Comparison of ENCODE assay signal across 9 cellular contexts in genomic region chr4:165612936-165613335, GRCh38.
DNase-seq lines count a peak whose midpoint lies in the region; ATAC-seq and TF ChIP-seq lines count a peak whose summit lies in the region.
"Had no signal": no experiment of that assay in that cellular context is flagged by ENCODE, and none has a peak within 500 bp of the region (broad histone marks: within the 10 kb centered on the region; RNA-seq: fewer than 3 reads in every experiment).

No MANE protein-coding gene starts in this region.

- no peak overlapping the region for H4K8ac ChIP-seq in neuronal stem cell (ENCODE audit: low read depth, low read length)

- POLR2A ChIA-PET in WTC11 (lab: Charles Lee) = no interaction called here

- no peak overlapping the region for H3K4me3 Mint-ChIP-seq in WTC11

- H2AFZ ChIP-seq in neuronal stem cell (ENCODE audit: low read length) = no peak overlapping the region

- H2BK120ac ChIP-seq in neuronal stem cell (ENCODE audit: low read depth, low read length) = no peak overlapping the region

- no peak overlapping the region for H3K14ac ChIP-seq in neuronal stem cell (ENCODE audit: low read length)

- H3K18ac ChIP-seq in neuronal stem cell (ENCODE audit: low read length) = no peak overlapping the region

- H3K27ac Mint-ChIP-seq in WTC11 = no peak overlapping the region

- H3K27ac ChIP-seq in foreskin keratinocyte (no peak overlapping the region), neuronal stem cell (replicated peaks; ENCODE audit: low read length) (no peak overlapping the region)
- H3K27ac ChIP-seq: testis had no signal

- no peak overlapping the region for H3K23ac ChIP-seq in neuronal stem cell (ENCODE audit: low read depth, low read length, poor library complexity)

- H3K4me1 ChIP-seq in foreskin keratinocyte = no peaks in the 10 kb centered on the region
- H3K4me1 ChIP-seq in neuronal stem cell (ENCODE audit: control insufficient read depth in 2 of 2, insufficient read depth in 1 of 2, low read depth in 1 of 2, low read length in 2 of 2) = peaks cover 10 to 35% of the 10 kb centered on the region in 2 donors
- H3K4me1 ChIP-seq: testis had no signal

- H2BK12ac ChIP-seq in neuronal stem cell (ENCODE audit: low read length) = no peak overlapping the region

- no peaks in the 10 kb centered on the region for H3K27me3 Mint-ChIP-seq in WTC11 (ENCODE audit: low read depth)

- H3K27me3 ChIP-seq in foreskin keratinocyte (no peaks in the 10 kb centered on the region), neuronal stem cell (ENCODE audit: control insufficient read depth in 3 of 3, insufficient read depth in 3 of 3, low read depth in 1 of 3, low read length in 3 of 3) (no peaks in the 10 kb centered on the region)
- H3K27me3 ChIP-seq: testis had no signal

- H3K9ac ChIP-seq in neuronal stem cell (ENCODE audit: low read depth, low read length, poor library complexity) = no peak overlapping the region

- H3K4me3 ChIP-seq in neuronal stem cell (ENCODE audit: low read length in 2 of 2) = no peak overlapping the region
- H3K4me3 ChIP-seq: testis had no signal

- peaks cover 40% of the 10 kb centered on the region for H3K4me1 Mint-ChIP-seq in WTC11

- no peak overlapping the region for H2BK15ac ChIP-seq in neuronal stem cell (ENCODE audit: low read length)

- H3K9me3 Mint-ChIP-seq in WTC11 = peaks cover 13% of the 10 kb centered on the region

- no peak overlapping the region for H2AK5ac ChIP-seq in neuronal stem cell (ENCODE audit: low read depth, low read length)

- peak; percentile 15 for DNase-seq in WTC11 (ENCODE audit: low spot score)
- no peak for DNase-seq in NCI-H2171 treated with DMSO at 0.1 percent for 48 hours (lab: John Stamatoyannopoulos, UW)
- no peak for DNase-seq in NCI-H2029 (lab: John Stamatoyannopoulos, UW)
- DNase-seq in foreskin keratinocyte = no peak
- DNase-seq in neuronal stem cell (ENCODE audit: low spot score) = no peak
- DNase-seq: testis had no signal

- peak; percentile 98 for ATAC-seq in GM18870 (IDR thresholded peaks at IDR 0.05; ENCODE audit: unreplicated experiment)
- ATAC-seq in GM21381 (IDR thresholded peaks at IDR 0.05; ENCODE audit: unreplicated experiment) = peak; percentile 99
- ATAC-seq in HG03060 (IDR thresholded peaks at IDR 0.05; ENCODE audit: low read depth, unreplicated experiment) = peak; percentile 67
- ATAC-seq in WTC11 = peak; percentile 84
- no peak for ATAC-seq in foreskin keratinocyte

- H4K91ac ChIP-seq in neuronal stem cell (ENCODE audit: low read depth, low read length, poor library complexity) = no peak overlapping the region

- no peak for TF ChIP-seq CTCF in WTC11 (IDR thresholded peaks at IDR 0.05)
- no peak for TF ChIP-seq CTCF in foreskin keratinocyte (conservative IDR thresholded peaks at IDR 0.05)

- peaks cover 2 to 13% of the 10 kb centered on the region in 2 donors for H3K9me3 ChIP-seq in neuronal stem cell (replicated peaks in 1 of 2; ENCODE audit: control insufficient read depth in 2 of 2, insufficient read depth in 1 of 2, low read depth in 1 of 2, low read length in 2 of 2)
- H3K9me3 ChIP-seq: testis had no signal

- WGBS in neuronal stem cell (ENCODE audit: extremely low coverage in 2 of 2, insufficient read length in 2 of 2, insufficient replicate concordance in 1 of 2), 2 donors = no CpG with 5 or more reads among the region's 1 CpG

- H3K4me2 ChIP-seq in neuronal stem cell (ENCODE audit: insufficient read depth, low read length, poor library complexity, severe bottlenecking) = no peak overlapping the region

- CTCF ChIA-PET in WTC11 (lab: Charles Lee) = interaction anchor here (1.4 kb wide), 1 partner anchor 120 kb away, joined by 3 read pairs; no protein-coding TSS in a partner anchor

- no peaks in the 10 kb centered on the region for H3K79me1 ChIP-seq in neuronal stem cell (ENCODE audit: low read depth, low read length)

- H3K36me3 ChIP-seq in neuronal stem cell (replicated peaks in 1 of 2; ENCODE audit: control insufficient read depth in 2 of 2, insufficient read depth in 2 of 2, low read length in 2 of 2) = no peaks in the 10 kb centered on the region

- H3K36me3 Mint-ChIP-seq in WTC11 = no peaks in the 10 kb centered on the region

- no peak overlapping the region for H3K4ac ChIP-seq in neuronal stem cell (ENCODE audit: low read length)

- H2BK5ac ChIP-seq in neuronal stem cell (ENCODE audit: low read length) = no peak overlapping the region

TF ChIP-seq in WTC11, 78 proteins besides CTCF, POLR2A, EP300 and RAD21:
- TF ChIP-seq HMGXB4 (CRISPR knock-in tag; IDR thresholded peaks at IDR 0.05) = no peak
- no peak for TF ChIP-seq CBFB (CRISPR knock-in tag; IDR thresholded peaks at IDR 0.05; ENCODE audit: low read depth)
- TF ChIP-seq TP53 (CRISPR knock-in tag; IDR thresholded peaks at IDR 0.05) = no peak
- peak; percentile 61 for TF ChIP-seq ZNF423 (CRISPR knock-in tag; IDR thresholded peaks at IDR 0.05)
